In genomic region chrY:7002566-7002965, GRCh38 we compare ENCODE assay signal across 19 cellular contexts.
"Had no signal": no experiment of that assay in that cellular context is flagged by ENCODE, and none has a peak within 500 bp of the region (broad histone marks: within the 10 kb centered on the region; RNA-seq: fewer than 3 reads in every experiment).

No MANE protein-coding gene starts in this region.

- H3K4me3 ChIP-seq: gastrocnemius medialis, lower lobe of right lung, ovary, psoas muscle, sigmoid colon, testis, tibial artery had no signal

- DNase-seq: cortex of kidney; foreskin fibroblast; gastrocnemius medialis; head of caudate nucleus; left ventricle myocardium superior; lower lobe of right lung; natural killer cell; occipital lobe; ovary; posterior cingulate gyrus; psoas muscle; right cardiac atrium; sigmoid colon; stimulated activated CD4-positive, alpha-beta T cell treated with anti-CD3 and anti-CD28 coated beads, Interleukin-2, amount 100 ng/mL, for 24 hours; stimulated activated CD4-positive, alpha-beta T cell treated with anti-CD3 and anti-CD28 coated beads, Interleukin-4, amount 100 ng/mL, for 24 hours; stimulated activated naive CD8-positive, alpha-beta T cell treated with anti-CD3 and anti-CD28 coated beads, Interleukin-15, Interleukin-2, amounts not matched to agents 100 U/mL and 50 U/mL, for 24 hours; substantia nigra; testis; tibial artery had no signal

- H3K36me3 ChIP-seq: gastrocnemius medialis, lower lobe of right lung, ovary, sigmoid colon, tibial artery had no signal

- H3K9me3 ChIP-seq: gastrocnemius medialis, lower lobe of right lung, ovary, psoas muscle, sigmoid colon, testis, tibial artery had no signal

- H3K27ac ChIP-seq: gastrocnemius medialis, lower lobe of right lung, ovary, psoas muscle, sigmoid colon, testis, tibial artery had no signal

- H3K27me3 ChIP-seq: gastrocnemius medialis, ovary, sigmoid colon, testis, tibial artery had no signal
